Comparison of ENCODE assay signal across 9 cellular contexts in the genomic region with DNA sequence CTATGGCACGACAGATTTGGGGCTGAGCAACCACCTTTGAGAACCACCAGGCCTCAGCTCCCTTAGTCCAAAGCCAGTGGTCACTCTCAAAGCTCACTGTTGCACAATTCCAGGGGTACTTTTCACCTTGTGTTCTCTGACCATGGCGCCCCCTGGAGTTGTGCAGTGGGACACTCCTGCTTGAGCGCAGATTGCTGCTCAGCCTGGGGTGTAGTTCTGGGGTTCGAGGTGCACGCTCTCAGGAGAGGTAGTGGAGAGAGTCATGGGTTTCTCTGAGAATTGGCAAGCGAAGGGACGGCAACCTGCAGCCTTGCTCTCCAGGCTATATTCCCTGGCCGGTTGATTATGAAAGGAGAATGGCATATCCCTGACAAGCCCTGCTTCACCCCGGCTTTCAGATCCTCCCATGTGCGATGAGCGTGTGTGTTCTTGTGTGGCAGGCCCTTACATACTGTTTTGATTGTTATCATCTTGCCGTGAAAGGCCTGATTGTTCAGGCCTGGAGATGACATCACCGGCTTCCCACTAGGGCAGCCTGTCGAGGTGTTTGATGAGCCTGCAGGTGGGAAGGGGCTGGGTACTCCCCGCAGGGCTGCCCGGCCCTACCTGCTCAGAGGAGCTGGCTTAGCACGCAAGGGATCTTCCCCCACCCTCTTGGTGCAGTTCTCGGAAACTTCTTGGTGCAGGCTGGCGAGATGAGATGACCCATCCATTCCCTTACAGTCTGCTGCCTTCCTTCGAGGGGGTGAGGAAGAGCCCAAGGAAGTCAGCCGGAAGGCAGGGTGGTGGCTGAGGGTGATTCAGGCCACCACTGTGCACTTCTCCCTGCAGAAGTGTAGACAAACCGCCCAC.
DNase-seq lines count a peak whose midpoint lies in the region; ATAC-seq and TF ChIP-seq lines count a peak whose summit lies in the region.
"Had no signal": no experiment of that assay in that cellular context is flagged by ENCODE, and none has a peak within 500 bp of the region (broad histone marks: within the 10 kb centered on the region; RNA-seq: fewer than 3 reads in every experiment).

No MANE protein-coding gene starts in this region.

- CTCF ChIA-PET in mammary epithelial cell (lab: Charles Lee; ENCODE audit: low non-redundant PET), result interaction anchor here (0.7 to 0.8 kb wide), 2 partner anchors 42 to 55 kb away, joined by 4 read pairs; no protein-coding TSS in a partner anchor

- H3K4me3 ChIP-seq in mammary epithelial cell (replicated peaks in 1 of 3; ENCODE audit: insufficient read depth in 1 of 3, low read depth in 2 of 3, low read length in 3 of 3), result no peak overlapping the region

- peaks cover 52% of the 10 kb centered on the region for H3K4me1 Mint-ChIP-seq in neural crest cell
- H3K4me1 Mint-ChIP-seq: activated naive CD8-positive, alpha-beta T cell treated with anti-CD3 and anti-CD28 coated beads, Interleukin-2, amount 50 U/mL, for 24 hours had no signal

- peak overlapping the region; percentile 83 for H3K27ac ChIP-seq in mammary epithelial cell (ENCODE audit: insufficient read depth, low read depth, low read length)

- peaks cover 37% of the 10 kb centered on the region for H3K4me1 ChIP-seq in mammary epithelial cell (ENCODE audit: insufficient read depth, low read length)

- H2AFZ ChIP-seq in mammary epithelial cell (ENCODE audit: low read depth, low read length), result peak overlapping the region; percentile 10

- H4K20me1 ChIP-seq in mammary epithelial cell (ENCODE audit: insufficient read depth, low read length), result no peaks in the 10 kb centered on the region

- H3K36me3 ChIP-seq in mammary epithelial cell (ENCODE audit: insufficient read depth, low read length), result no peaks in the 10 kb centered on the region

- dilution Hi-C loops in mammary epithelial cell (cut with HindIII; ENCODE audit: low sequenced_read_pairs), result no loop called here

- DNase-seq in Daoy (ENCODE audit: low read depth), result peak; percentile 82
- peak; percentile 99 for DNase-seq in NCI-H146 (lab: John Stamatoyannopoulos, UW)
- DNase-seq in mammary epithelial cell, result peak; percentile 100
- DNase-seq in neural crest cell (ENCODE audit: low read depth, low spot score), result peak; percentile 22
- no peak for DNase-seq in Right ventricle myocardium superior
- DNase-seq in NCI-H82 (lab: John Stamatoyannopoulos, UW), result no peak
- no peak for DNase-seq in dermis blood vessel endothelial cell
- DNase-seq: activated naive CD8-positive, alpha-beta T cell treated with anti-CD3 and anti-CD28 coated beads, Interleukin-2, amount 50 U/mL, for 24 hours had no signal

- peaks cover 7% of the 10 kb centered on the region for H3K9me3 Mint-ChIP-seq in neural crest cell
- H3K9me3 Mint-ChIP-seq: activated naive CD8-positive, alpha-beta T cell treated with anti-CD3 and anti-CD28 coated beads, Interleukin-2, amount 50 U/mL, for 24 hours had no signal

- peak overlapping the region; percentile 51 for H3K4me2 ChIP-seq in mammary epithelial cell (ENCODE audit: insufficient read depth, low read depth, low read length)

- H3K27ac Mint-ChIP-seq in neural crest cell (ENCODE audit: unreplicated experiment), result peak overlapping the region; percentile 45
- H3K27ac Mint-ChIP-seq: activated naive CD8-positive, alpha-beta T cell treated with anti-CD3 and anti-CD28 coated beads, Interleukin-2, amount 50 U/mL, for 24 hours had no signal

- no peaks in the 10 kb centered on the region for H3K9me3 ChIP-seq in mammary epithelial cell (replicated peaks; ENCODE audit: insufficient read depth, low read length)

- TF ChIP-seq CTCF in mammary epithelial cell (conservative IDR thresholded peaks at IDR 0.05 in 1 of 2, IDR thresholded peaks at IDR 0.05 in 1 of 2; ENCODE audit: extremely low read depth in 1 of 2, insufficient read depth in 1 of 2, low read depth in 1 of 2, low read length in 2 of 2) (peak; percentile 71 to 74), neural crest cell (conservative IDR thresholded peaks at IDR 0.05) (peak; percentile 63)

- peak overlapping the region; percentile 48 for H3K9ac ChIP-seq in mammary epithelial cell (ENCODE audit: insufficient read depth, low read length)

- WGBS in mammary epithelial cell (ENCODE audit: low coverage, missing lambda C conversion rate), result 16% methylated on average over 19 of the region's 22 CpGs

- peaks cover 4% of the 10 kb centered on the region for H3K36me3 Mint-ChIP-seq in neural crest cell (ENCODE audit: low read depth)

- BruUV-seq in mammary epithelial cell (replicated peaks; lab: Mats Ljungman, UMichigan), result TSS peak; percentile 92

- H3K4me3 Mint-ChIP-seq in neural crest cell, result peak overlapping the region; percentile 53
- H3K4me3 Mint-ChIP-seq: activated naive CD8-positive, alpha-beta T cell treated with anti-CD3 and anti-CD28 coated beads, Interleukin-2, amount 50 U/mL, for 24 hours had no signal

- H3K27me3 ChIP-seq in mammary epithelial cell (ENCODE audit: insufficient read depth, low read length), result no peaks in the 10 kb centered on the region

- ATAC-seq in Right ventricle myocardium superior (ENCODE audit: poor library complexity) (no peak), HG02973 (IDR thresholded peaks at IDR 0.05; ENCODE audit: unreplicated experiment) (no peak)
- ATAC-seq: activated naive CD8-positive, alpha-beta T cell treated with anti-CD3 and anti-CD28 coated beads, Interleukin-2, amount 50 U/mL, for 24 hours had no signal

- intact Hi-C loops in mammary epithelial cell (cut with micrococcal nuclease), result loop anchor here (1.0 kb wide), 6 partner anchors 23 to 101 kb away; no protein-coding TSS in a partner anchor
- intact Hi-C loops in Right ventricle myocardium superior (cut with DNase I), result no loop called here

- peaks cover 8% of the 10 kb centered on the region for H3K79me2 ChIP-seq in mammary epithelial cell (ENCODE audit: insufficient read depth, low read length)

- H3K27me3 Mint-ChIP-seq in neural crest cell (ENCODE audit: low read depth), result peaks cover 2% of the 10 kb centered on the region
- H3K27me3 Mint-ChIP-seq: activated naive CD8-positive, alpha-beta T cell treated with anti-CD3 and anti-CD28 coated beads, Interleukin-2, amount 50 U/mL, for 24 hours had no signal

- in situ Hi-C loops in mammary epithelial cell (cut with MboI; ENCODE audit: low sequenced_read_pairs in 2 of 2), result no loop called here

Comparison
In these comparisons a context has a peak if more than half of its experiments do, and no peak if none do; other contexts are left out.
1. DNase-seq: peak in Daoy (single experiment), NCI-H146 (single experiment), mammary epithelial cell (single experiment) and neural crest cell (single experiment); none in Right ventricle myocardium superior (single experiment), NCI-H82 (single experiment) and dermis blood vessel endothelial cell (single experiment).